Comparison of ENCODE assay signal across 9 cellular contexts in genomic region chr6:27694547-27694874, GRCh38.
A peak's percentile ranks its signal among the peaks of the same experiment; 100 is the strongest.
DNase-seq lines count a peak whose midpoint lies in the region; FAIRE-seq and TF ChIP-seq lines count a peak whose summit lies in the region.
"Had no signal": no experiment of that assay in that cellular context is flagged by ENCODE, and none has a peak within 500 bp of the region (broad histone marks: within the 10 kb centered on the region; RNA-seq: fewer than 3 reads in every experiment).

No MANE protein-coding gene starts in this region.

- peak overlapping the region; percentile 87 for H3K4me3 Mint-ChIP-seq in activated naive CD4-positive, alpha-beta T cell treated with anti-CD3 and anti-CD28 coated beads for 36 hours
- H3K4me3 Mint-ChIP-seq in activated CD4-positive, alpha-beta memory T cell treated with anti-CD3 and anti-CD28 coated beads for 36 hours, result peak overlapping the region; percentile 92

- H3K9ac ChIP-seq in iPS-18a (ENCODE audit: low read length), result peak overlapping the region; percentile 28

- H3K9me3 Mint-ChIP-seq in activated naive CD4-positive, alpha-beta T cell treated with anti-CD3 and anti-CD28 coated beads for 36 hours, result no peaks in the 10 kb centered on the region
- H3K9me3 Mint-ChIP-seq in activated CD4-positive, alpha-beta memory T cell treated with anti-CD3 and anti-CD28 coated beads for 36 hours, result no peaks in the 10 kb centered on the region

- no peaks in the 10 kb centered on the region for H3K9me3 ChIP-seq in iPS-18a (ENCODE audit: control insufficient read depth, low read depth, low read length)
- H3K9me3 ChIP-seq in thymus (ENCODE audit: control insufficient read depth), result no peaks in the 10 kb centered on the region

- H3K4me1 Mint-ChIP-seq in activated naive CD4-positive, alpha-beta T cell treated with anti-CD3 and anti-CD28 coated beads for 36 hours (ENCODE audit: low read depth), result peaks cover 14% of the 10 kb centered on the region
- peaks cover 20% of the 10 kb centered on the region for H3K4me1 Mint-ChIP-seq in activated CD4-positive, alpha-beta memory T cell treated with anti-CD3 and anti-CD28 coated beads for 36 hours (ENCODE audit: low read depth)

- no peak for FAIRE-seq in H54 (lab: Jason Lieb, UNC)

- no peak overlapping the region for H3K27ac ChIP-seq in iPS-18a (ENCODE audit: low read length)
- H3K27ac ChIP-seq in thymus (ENCODE audit: low read depth), result no peak overlapping the region

- CTCF ChIA-PET in activated naive CD4-positive, alpha-beta T cell treated with anti-CD3 and anti-CD28 coated beads for 36 hours (lab: Charles Lee), result interaction anchor here (0.9 to 2.4 kb wide), 2 partner anchors 58 to 102 kb away, joined by 3 to 8 read pairs; no protein-coding TSS in a partner anchor
- CTCF ChIA-PET in activated CD4-positive, alpha-beta memory T cell treated with anti-CD3 and anti-CD28 coated beads for 36 hours (lab: Charles Lee), result interaction anchor here (0.6 to 1.3 kb wide), 4 partner anchors 14 to 175 kb away, joined by 3 to 4 read pairs (median 3); no protein-coding TSS in a partner anchor

- peaks cover 5% of the 10 kb centered on the region for H3K36me3 Mint-ChIP-seq in activated naive CD4-positive, alpha-beta T cell treated with anti-CD3 and anti-CD28 coated beads for 36 hours (ENCODE audit: low read depth)
- peaks cover 4% of the 10 kb centered on the region for H3K36me3 Mint-ChIP-seq in activated CD4-positive, alpha-beta memory T cell treated with anti-CD3 and anti-CD28 coated beads for 36 hours

- no peaks in the 10 kb centered on the region for H3K27me3 ChIP-seq in iPS-18a (ENCODE audit: control insufficient read depth, insufficient read depth, low read length)
- H3K27me3 ChIP-seq in thymus (ENCODE audit: control insufficient read depth, insufficient read depth), result no peaks in the 10 kb centered on the region

- H3K36me3 ChIP-seq in iPS-18a (ENCODE audit: control insufficient read depth, low read depth, low read length), result no peaks in the 10 kb centered on the region
- H3K36me3 ChIP-seq in thymus (ENCODE audit: control insufficient read depth, insufficient read depth), result no peaks in the 10 kb centered on the region

- 51% methylated on average over 7 of the region's 7 CpGs for WGBS in thymus

- no peak for DNase-seq in activated naive CD4-positive, alpha-beta T cell treated with anti-CD3 and anti-CD28 coated beads for 36 hours
- no peak for DNase-seq in activated naive CD4-positive, alpha-beta T cell (lab: John Stamatoyannopoulos, UW)
- DNase-seq in activated CD4-positive, alpha-beta memory T cell treated with anti-CD3 and anti-CD28 coated beads for 36 hours, result no peak
- DNase-seq in mesenteric fat pad (ENCODE audit: low spot score) (no peak), H54 (ENCODE audit: insufficient read length, low spot score) (no peak), NCI-H2029 (lab: John Stamatoyannopoulos, UW) (no peak)
- DNase-seq: NCI-H1417 treated with DMSO at 0.1 percent for 48 hours had no signal

- intact Hi-C loops in activated naive CD4-positive, alpha-beta T cell treated with anti-CD3 and anti-CD28 coated beads for 36 hours (cut with micrococcal nuclease), result no loop called here
- intact Hi-C loops in activated CD4-positive, alpha-beta memory T cell treated with anti-CD3 and anti-CD28 coated beads for 36 hours (cut with micrococcal nuclease), result no loop called here

- POLR2A ChIA-PET in activated CD4-positive, alpha-beta memory T cell treated with anti-CD3 and anti-CD28 coated beads for 36 hours (lab: Charles Lee), result interaction anchor here (0.6 kb wide), 1 partner anchor 430 kb away, joined by 3 read pairs; no protein-coding TSS in a partner anchor

- no peaks in the 10 kb centered on the region for H3K27me3 Mint-ChIP-seq in activated naive CD4-positive, alpha-beta T cell treated with anti-CD3 and anti-CD28 coated beads for 36 hours (ENCODE audit: low read depth)
- H3K27me3 Mint-ChIP-seq in activated CD4-positive, alpha-beta memory T cell treated with anti-CD3 and anti-CD28 coated beads for 36 hours, result no peaks in the 10 kb centered on the region

- H3K27ac Mint-ChIP-seq in activated naive CD4-positive, alpha-beta T cell treated with anti-CD3 and anti-CD28 coated beads for 36 hours, result no peak overlapping the region
- H3K27ac Mint-ChIP-seq in activated CD4-positive, alpha-beta memory T cell treated with anti-CD3 and anti-CD28 coated beads for 36 hours, result peak overlapping the region; percentile 78

- no peak for TF ChIP-seq POLR2A in H54 (IDR thresholded peaks at IDR 0.05; ENCODE audit: low read depth, low read length)

- H3K4me1 ChIP-seq in iPS-18a (ENCODE audit: control insufficient read depth, low read depth, low read length), result no peaks in the 10 kb centered on the region
- H3K4me1 ChIP-seq in thymus (ENCODE audit: control insufficient read depth, insufficient read depth, low read length), result peaks cover 4% of the 10 kb centered on the region

- peak overlapping the region; percentile 86 for H3K4me3 ChIP-seq in iPS-18a (ENCODE audit: low read length)
- peak overlapping the region; percentile 87 for H3K4me3 ChIP-seq in thymus (ENCODE audit: low read length)
